In the genomic region with DNA sequence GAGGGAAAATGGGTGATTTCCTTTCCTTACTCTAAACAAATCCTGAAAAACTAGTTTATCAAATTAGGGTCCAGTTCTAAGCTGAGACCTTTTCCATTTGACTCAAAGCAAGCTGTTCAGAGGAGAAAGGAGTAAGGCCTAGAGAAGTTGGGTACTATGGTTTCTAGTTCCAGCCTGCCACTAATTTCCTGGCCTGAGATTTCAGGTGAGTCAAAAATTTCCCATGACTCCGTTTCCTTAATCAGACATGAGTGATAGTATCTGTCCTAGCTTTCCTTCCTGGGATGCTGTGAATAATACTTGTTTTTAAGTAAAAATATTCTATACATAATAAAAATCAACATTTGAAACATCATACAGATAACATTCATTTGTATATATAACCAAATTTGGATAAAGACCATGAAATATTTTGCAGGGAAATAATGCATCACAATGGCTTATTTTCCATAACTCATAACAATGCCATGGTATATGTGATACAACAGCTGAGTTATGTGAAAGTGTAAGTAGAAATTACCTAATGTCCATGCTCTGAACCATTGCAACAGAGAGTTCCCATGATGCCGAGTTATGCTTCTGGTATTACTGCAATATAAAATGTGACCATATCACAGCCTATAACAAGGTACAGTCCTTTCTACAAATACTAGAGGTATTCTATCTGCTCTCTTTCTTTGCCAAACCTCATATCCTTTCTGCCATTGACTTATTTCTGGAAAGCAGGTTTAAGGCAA, we compare ENCODE assay signal across 13 cellular contexts.
DNase-seq lines count a peak whose midpoint lies in the region; ATAC-seq and TF ChIP-seq lines count a peak whose summit lies in the region.
"Had no signal": no experiment of that assay in that cellular context is flagged by ENCODE, and none has a peak within 500 bp of the region (broad histone marks: within the 10 kb centered on the region; RNA-seq: fewer than 3 reads in every experiment).

No MANE protein-coding gene starts in this region.

- H3K4me3 ChIP-seq in GM23248: no peak overlapping the region
- H3K4me3 ChIP-seq: lower lobe of right lung had no signal

- no peak for DNase-seq in activated CD8-positive, alpha-beta T cell treated with anti-CD3 and anti-CD28 coated beads for 36 hours
- DNase-seq in activated CD8-positive, alpha-beta T cell treated with anti-CD3 and anti-CD28 coated beads, Interleukin-2, amount 10 ng/mL, durations not matched to agents 7 days and 5 days: no peak
- DNase-seq in GM23248 (peak; percentile 17), lung microvascular endothelial cell (ENCODE audit: low read depth in 2 of 2) (peak; percentile 4 to 29), HuH-7 (ENCODE audit: low spot score) (no peak)
- DNase-seq in stimulated activated CD4-positive, alpha-beta T cell treated with anti-CD3 and anti-CD28 coated beads, Interleukin-4, amount 100 ng/mL, for 24 hours: no peak
- DNase-seq in activated T-cell treated with anti-CD3 and anti-CD28 coated beads, Interleukin-2, amount 50 U/mL, for 72 hours: no peak
- DNase-seq: 8988T, HFFc6, lower lobe of right lung, NCI-H146, RPMI8226 had no signal

- WGBS in GM23248 (ENCODE audit: low coverage in 1 of 2, low lambda C conversion rate in 2 of 2, missing lambda C conversion rate in 2 of 2), 2 experiments: 84 to 93% methylated on average over 2 of the region's 2 CpGs

- H3K9me3 Mint-ChIP-seq in activated CD8-positive, alpha-beta T cell treated with anti-CD3 and anti-CD28 coated beads for 36 hours: no peaks in the 10 kb centered on the region
- H3K9me3 Mint-ChIP-seq in activated CD8-positive, alpha-beta T cell treated with anti-CD3 and anti-CD28 coated beads, Interleukin-2, amount 10 ng/mL, durations not matched to agents 7 days and 5 days (ENCODE audit: insufficient read depth): no peaks in the 10 kb centered on the region
- H3K9me3 Mint-ChIP-seq in activated T-cell treated with anti-CD3 and anti-CD28 coated beads, Interleukin-2, amount 50 U/mL, for 72 hours: peaks cover 0 to 2% of the 10 kb centered on the region in 2 donors
- H3K9me3 Mint-ChIP-seq: HFFc6 had no signal

- POLR2A ChIA-PET in activated CD8-positive, alpha-beta T cell treated with anti-CD3 and anti-CD28 coated beads for 36 hours (lab: Charles Lee): interaction anchor here (0.7 kb wide), 1 partner anchor 129 kb away, joined by 3 read pairs; no protein-coding TSS in a partner anchor
- POLR2A ChIA-PET in activated CD8-positive, alpha-beta T cell treated with anti-CD3 and anti-CD28 coated beads, Interleukin-2, amount 10 ng/mL, durations not matched to agents 7 days and 5 days (lab: Charles Lee): interaction anchor here (1.3 kb wide), 1 partner anchor 142 kb away, joined by 3 read pairs; a partner anchor contains a TSS

- H2AFZ ChIP-seq in GM23248: no peak overlapping the region

- no peak for TF ChIP-seq CTCF in activated CD8-positive, alpha-beta T cell treated with anti-CD3 and anti-CD28 coated beads for 36 hours (IDR thresholded peaks at IDR 0.05)

- H3K4me1 ChIP-seq in GM23248 (ENCODE audit: insufficient read depth): peaks cover 5% of the 10 kb centered on the region; the same call in 1 of the 2 replicates
- H3K4me1 ChIP-seq: lower lobe of right lung had no signal

- peaks cover 51% of the 10 kb centered on the region for H3K4me1 Mint-ChIP-seq in activated CD8-positive, alpha-beta T cell treated with anti-CD3 and anti-CD28 coated beads for 36 hours (ENCODE audit: low read depth)
- H3K4me1 Mint-ChIP-seq in activated CD8-positive, alpha-beta T cell treated with anti-CD3 and anti-CD28 coated beads, Interleukin-2, amount 10 ng/mL, durations not matched to agents 7 days and 5 days (ENCODE audit: low read depth): peaks cover 31% of the 10 kb centered on the region
- peaks cover 43% of the 10 kb centered on the region for H3K4me1 Mint-ChIP-seq in activated T-cell treated with anti-CD3 and anti-CD28 coated beads, Interleukin-2, amount 50 U/mL, for 72 hours (ENCODE audit: low read depth)

- CTCF ChIA-PET in activated CD8-positive, alpha-beta T cell treated with anti-CD3 and anti-CD28 coated beads for 36 hours (lab: Charles Lee): interaction anchor here (1.3 kb wide), 1 partner anchor 143 kb away, joined by 3 read pairs; a partner anchor contains a TSS
- CTCF ChIA-PET in activated CD8-positive, alpha-beta T cell treated with anti-CD3 and anti-CD28 coated beads, Interleukin-2, amount 10 ng/mL, durations not matched to agents 7 days and 5 days (lab: Charles Lee): no interaction called here

- no peaks in the 10 kb centered on the region for H3K36me3 ChIP-seq in GM23248 (ENCODE audit: low read depth)
- H3K36me3 ChIP-seq: lower lobe of right lung had no signal

- peak; percentile 34 for ATAC-seq in activated CD8-positive, alpha-beta T cell treated with anti-CD3 and anti-CD28 coated beads for 36 hours
- ATAC-seq in activated CD8-positive, alpha-beta T cell treated with anti-CD3 and anti-CD28 coated beads, Interleukin-2, amount 10 ng/mL, durations not matched to agents 7 days and 5 days: no peak
- peak; percentile 70 for ATAC-seq in HG03442 (IDR thresholded peaks at IDR 0.05; ENCODE audit: unreplicated experiment)
- ATAC-seq in activated T-cell treated with anti-CD3 and anti-CD28 coated beads, Interleukin-2, amount 50 U/mL, for 72 hours (replicated peaks in 1 of 2): no peak
- ATAC-seq: lower lobe of right lung had no signal

- intact Hi-C loops in activated CD8-positive, alpha-beta T cell treated with anti-CD3 and anti-CD28 coated beads for 36 hours (cut with micrococcal nuclease): no loop called here

- no peak overlapping the region for H3K9ac ChIP-seq in GM23248

- no peaks in the 10 kb centered on the region for H3K27me3 Mint-ChIP-seq in activated CD8-positive, alpha-beta T cell treated with anti-CD3 and anti-CD28 coated beads for 36 hours
- no peaks in the 10 kb centered on the region for H3K27me3 Mint-ChIP-seq in activated CD8-positive, alpha-beta T cell treated with anti-CD3 and anti-CD28 coated beads, Interleukin-2, amount 10 ng/mL, durations not matched to agents 7 days and 5 days (ENCODE audit: low read depth)
- no peaks in the 10 kb centered on the region for H3K27me3 Mint-ChIP-seq in activated T-cell treated with anti-CD3 and anti-CD28 coated beads, Interleukin-2, amount 50 U/mL, for 72 hours (ENCODE audit: low read depth)

- H4K20me1 ChIP-seq in GM23248 (ENCODE audit: insufficient read depth): no peaks in the 10 kb centered on the region

- H3F3A ChIP-seq in GM23248 (ENCODE audit: insufficient read depth): no peaks in the 10 kb centered on the region

- H3K9me3 ChIP-seq in GM23248 (ENCODE audit: low read depth): no peaks in the 10 kb centered on the region
- H3K9me3 ChIP-seq: lower lobe of right lung had no signal

- H3K27ac Mint-ChIP-seq in activated CD8-positive, alpha-beta T cell treated with anti-CD3 and anti-CD28 coated beads for 36 hours: no peak overlapping the region
- no peak overlapping the region for H3K27ac Mint-ChIP-seq in activated CD8-positive, alpha-beta T cell treated with anti-CD3 and anti-CD28 coated beads, Interleukin-2, amount 10 ng/mL, durations not matched to agents 7 days and 5 days
- no peak overlapping the region for H3K27ac Mint-ChIP-seq in activated T-cell treated with anti-CD3 and anti-CD28 coated beads, Interleukin-2, amount 50 U/mL, for 72 hours
- H3K27ac Mint-ChIP-seq: HFFc6 had no signal

- in situ Hi-C loops in GM23248 (cut with MboI): loop anchor here (10.0 kb wide), 1 partner anchor 65 kb away; no protein-coding TSS in a partner anchor

- H3K79me2 ChIP-seq in GM23248 (ENCODE audit: insufficient read depth): peaks cover 16% of the 10 kb centered on the region; the same call in 1 of the 2 replicates

- no peaks in the 10 kb centered on the region for H3K27me3 ChIP-seq in GM23248 (replicated peaks; ENCODE audit: insufficient read depth)

- peaks cover 4% of the 10 kb centered on the region for H3K36me3 Mint-ChIP-seq in activated CD8-positive, alpha-beta T cell treated with anti-CD3 and anti-CD28 coated beads for 36 hours (ENCODE audit: low read depth)
- peaks cover 26% of the 10 kb centered on the region for H3K36me3 Mint-ChIP-seq in activated CD8-positive, alpha-beta T cell treated with anti-CD3 and anti-CD28 coated beads, Interleukin-2, amount 10 ng/mL, durations not matched to agents 7 days and 5 days (ENCODE audit: low read depth)
- H3K36me3 Mint-ChIP-seq in activated T-cell treated with anti-CD3 and anti-CD28 coated beads, Interleukin-2, amount 50 U/mL, for 72 hours (ENCODE audit: insufficient read depth in 2 of 2): peaks cover 0 to 3% of the 10 kb centered on the region in 2 donors

- H3K27ac ChIP-seq in GM23248: no peak overlapping the region
- H3K27ac ChIP-seq: lower lobe of right lung had no signal

- H3K9me2 ChIP-seq in GM23248 (ENCODE audit: insufficient read depth): no peaks in the 10 kb centered on the region; the same call in 1 of the 2 replicates

- H3K4me2 ChIP-seq in GM23248 (ENCODE audit: unreplicated experiment): no peak overlapping the region

- H3K4me3 Mint-ChIP-seq in activated CD8-positive, alpha-beta T cell treated with anti-CD3 and anti-CD28 coated beads for 36 hours: no peak overlapping the region
- H3K4me3 Mint-ChIP-seq in activated CD8-positive, alpha-beta T cell treated with anti-CD3 and anti-CD28 coated beads, Interleukin-2, amount 10 ng/mL, durations not matched to agents 7 days and 5 days: no peak overlapping the region
- H3K4me3 Mint-ChIP-seq in activated T-cell treated with anti-CD3 and anti-CD28 coated beads, Interleukin-2, amount 50 U/mL, for 72 hours: no peak overlapping the region
- H3K4me3 Mint-ChIP-seq: HFFc6 had no signal

Comparison
In these comparisons a context has a peak if more than half of its experiments do, and no peak if none do; other contexts are left out.
1. ATAC-seq: peak in activated CD8-positive, alpha-beta T cell treated with anti-CD3 and anti-CD28 coated beads for 36 hours (single experiment) and HG03442 (single experiment); none in activated CD8-positive, alpha-beta T cell treated with anti-CD3 and anti-CD28 coated beads, Interleukin-2, amount 10 ng/mL, durations not matched to agents 7 days and 5 days (single experiment) and activated T-cell treated with anti-CD3 and anti-CD28 coated beads, Interleukin-2, amount 50 U/mL, for 72 hours (0 of 2).
2. DNase-seq: peak in GM23248 (single experiment) and lung microvascular endothelial cell (2 of 2); none in activated CD8-positive, alpha-beta T cell treated with anti-CD3 and anti-CD28 coated beads for 36 hours (single experiment), activated CD8-positive, alpha-beta T cell treated with anti-CD3 and anti-CD28 coated beads, Interleukin-2, amount 10 ng/mL, durations not matched to agents 7 days and 5 days (single experiment), stimulated activated CD4-positive, alpha-beta T cell treated with anti-CD3 and anti-CD28 coated beads, Interleukin-4, amount 100 ng/mL, for 24 hours (single experiment), HuH-7 (single experiment) and activated T-cell treated with anti-CD3 and anti-CD28 coated beads, Interleukin-2, amount 50 U/mL, for 72 hours (0 of 2).